8 cellular contexts compared by ENCODE assay signal in genomic region chr12:57093412-57094193, GRCh38. TPM values are rescaled to one million over a fixed set of nuclear protein-coding genes. Genes with fewer than 3 reads are reported as not detected.
DNase-seq lines count a peak whose midpoint lies in the region; ATAC-seq and TF ChIP-seq lines count a peak whose summit lies in the region.

No MANE protein-coding gene starts in this region.

- ATAC-seq in GM21786 (IDR thresholded peaks at IDR 0.05; ENCODE audit: unreplicated experiment) (peak; percentile 32), GM19395 (IDR thresholded peaks at IDR 0.05; ENCODE audit: unreplicated experiment) (no peak)

- peak; percentile 20 to 41 for DNase-seq in AML-193 (lab: John Stamatoyannopoulos, UW)
- peak; percentile 41 to 73 for DNase-seq in SJSA1 (ENCODE audit: low read depth in 1 of 2, low spot score in 2 of 2)
- peak; percentile 83 for DNase-seq in amniotic epithelial cell (ENCODE audit: low read depth)
- peak; percentile 82 for DNase-seq in right atrium auricular region (ENCODE audit: low spot score)
- peak; percentile 72 for DNase-seq in skeletal muscle cell (ENCODE audit: low read depth)
- DNase-seq in NCI-H1417 (lab: John Stamatoyannopoulos, UW) = no peak

- no peaks in the 10 kb centered on the region for H3K27me3 ChIP-seq in SJSA1 (replicated peaks)
- H3K27me3 ChIP-seq in right atrium auricular region = no peaks in the 10 kb centered on the region

- H3K4me1 ChIP-seq in SJSA1 (replicated peaks) = peaks cover 23% of the 10 kb centered on the region
- peaks cover 0 to 51% of the 10 kb centered on the region in 2 donors for H3K4me1 ChIP-seq in right atrium auricular region

- no peak overlapping the region for H3K27ac ChIP-seq in SJSA1
- H3K27ac ChIP-seq in right atrium auricular region = peak overlapping the region; percentile 74

- H3K36me3 ChIP-seq in SJSA1 = peaks cover 70% of the 10 kb centered on the region
- peaks cover 61% of the 10 kb centered on the region for H3K36me3 ChIP-seq in right atrium auricular region

- TF ChIP-seq CTCF in right atrium auricular region (IDR thresholded peaks at IDR 0.05) = peak in 1 of 2 donors; percentile 58

- H3K9me3 ChIP-seq in SJSA1 (replicated peaks) (no peaks in the 10 kb centered on the region), right atrium auricular region (no peaks in the 10 kb centered on the region)

- H3K4me3 ChIP-seq in SJSA1 (no peak overlapping the region), right atrium auricular region (peak overlapping the region in 1 of 2 donors; percentile 9), skeletal muscle cell (ENCODE audit: low read depth, low read length) (peak overlapping the region; percentile 0)

RNA-seq across cellular contexts. Expression of gene NAB2, which starts 4.7 kb away (rescaled TPM):
- 21.6 and 22.2 TPM in 2 replicates for total RNA-seq in SJSA1 (2014; rRNA removed; shearing (Covaris generic))
- 10 to 100 TPM in 1 of 2 donors, 1 to 10 TPM in 1; 9.0 to 21.1 TPM for total RNA-seq in right atrium auricular region

RNA-seq across cellular contexts. Expression of gene NEMP1, which starts 15.0 kb away (rescaled TPM):
- total RNA-seq in SJSA1 (2014; rRNA removed; shearing (Covaris generic)) = 31.5 and 40.3 TPM in 2 replicates
- 1 to 10 TPM; 1.9 to 2.2 TPM for total RNA-seq in right atrium auricular region

RNA-seq across cellular contexts. Expression of gene STAT6, which starts 17.6 kb away (rescaled TPM):
- 29.9 and 34.0 TPM in 2 replicates for total RNA-seq in SJSA1 (2014; rRNA removed; shearing (Covaris generic))
- 10 to 100 TPM; 34.3 to 64.3 TPM for total RNA-seq in right atrium auricular region

RNA-seq across cellular contexts. Expression of gene LRP1, which starts 34.7 kb away (rescaled TPM):
- total RNA-seq in SJSA1 (2014; rRNA removed; shearing (Covaris generic)) = 21.2 and 33.3 TPM in 2 replicates
- 100 to 1,000 TPM in 1 of 2 donors, 10 to 100 TPM in 1; 89.4 to 211 TPM for total RNA-seq in right atrium auricular region

RNA-seq across cellular contexts. Expression of gene MYO1A, which starts 43.7 kb away (rescaled TPM):
- not detected in 2 replicates for total RNA-seq in SJSA1 (2014; rRNA removed; shearing (Covaris generic))
- total RNA-seq in right atrium auricular region = under 1 TPM in 1 of 2 donors, not detected in 1; 0.08 TPM

Comparison
In these comparisons a context has a peak if more than half of its experiments do, and no peak if none do; other contexts are left out.
1. DNase-seq: peak in AML-193 (2 of 2), SJSA1 (2 of 2), amniotic epithelial cell (single experiment), right atrium auricular region (single experiment) and skeletal muscle cell (single experiment); none in NCI-H1417 (0 of 3).
2. RNA of gene NEMP1, which starts 15.0 kb away (total RNA-seq): 31.5 to 40.3 TPM in SJSA1; 1.9 to 2.2 TPM in right atrium auricular region; every median in the first group is over 10 times any median in the second.